In the genomic region with DNA sequence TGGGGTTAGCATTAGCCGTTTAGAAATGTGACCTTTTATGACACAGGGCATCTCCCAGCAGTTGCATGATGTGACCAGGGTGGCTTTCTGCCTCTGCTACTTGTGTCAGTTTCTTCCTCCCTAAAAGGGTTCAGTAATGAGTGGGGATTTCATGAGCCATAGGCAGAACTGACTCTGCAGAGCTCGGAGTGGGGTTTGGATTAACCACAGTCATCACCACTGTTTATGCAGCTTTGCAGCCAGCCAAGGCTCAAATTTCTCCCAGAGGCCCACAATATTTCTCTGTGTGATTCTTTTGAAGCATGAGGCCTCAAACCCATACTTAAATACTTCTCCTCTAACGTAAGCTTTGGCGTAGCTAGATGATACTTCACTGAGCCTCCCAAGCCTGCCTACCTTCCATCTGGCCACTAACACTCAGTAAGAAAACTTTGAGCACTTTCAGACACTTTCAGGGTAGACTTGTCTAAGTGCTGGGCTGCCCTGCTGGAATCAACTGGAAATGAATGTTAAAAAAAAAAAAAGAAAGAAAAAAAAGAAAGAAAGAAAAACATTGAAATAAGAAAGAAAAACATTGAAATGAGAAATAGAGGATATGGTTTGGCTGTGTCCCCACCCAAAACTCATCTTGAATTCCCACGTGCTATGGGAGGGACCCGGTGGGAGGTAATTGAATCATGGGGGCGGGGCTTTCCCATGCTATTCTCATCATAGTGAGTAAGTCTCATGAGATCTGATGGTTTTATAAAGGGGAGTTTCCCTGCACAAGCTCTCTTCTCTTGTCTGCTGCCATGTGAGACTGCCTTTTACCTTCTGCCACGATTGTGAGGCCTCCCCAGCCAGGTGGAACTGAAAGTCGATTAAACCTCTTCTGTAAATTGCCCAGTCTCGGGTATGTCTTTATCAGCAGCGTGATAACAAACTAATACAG, we compare ENCODE assay signal across 11 cellular contexts. TPM values are rescaled to one million over a fixed set of nuclear protein-coding genes. Genes with fewer than 3 reads are reported as not detected.
A peak's percentile ranks its signal among the peaks of the same experiment; 100 is the strongest.
DNase-seq lines count a peak whose midpoint lies in the region; ATAC-seq and TF ChIP-seq lines count a peak whose summit lies in the region.
"Had no signal": no experiment of that assay in that cellular context is flagged by ENCODE, and none has a peak within 500 bp of the region (broad histone marks: within the 10 kb centered on the region; RNA-seq: fewer than 3 reads in every experiment).

No MANE protein-coding gene starts in this region.

- H3K4me1 Mint-ChIP-seq in HFFc6 (ENCODE audit: low read depth), result peaks cover 46% of the 10 kb centered on the region

- H3K36me3 Mint-ChIP-seq in HFFc6 (ENCODE audit: low read depth), result peaks cover 32% of the 10 kb centered on the region

- no peaks in the 10 kb centered on the region for H3K79me2 ChIP-seq in ACC112 (ENCODE audit: control insufficient read depth, insufficient read depth, low read length, unreplicated experiment)

- peak overlapping the region; percentile 85 for H3K27ac ChIP-seq in ACC112 (ENCODE audit: low read depth, low read length)
- no peak overlapping the region for H3K27ac ChIP-seq in neuronal stem cell (replicated peaks; ENCODE audit: low read length)
- peak overlapping the region in 12 of 59 donors; percentile 12 to 59 (median 32) for H3K27ac ChIP-seq in dorsolateral prefrontal cortex

- H3K4me1 ChIP-seq in ACC112 (ENCODE audit: control insufficient read depth, insufficient read depth, low read length, unreplicated experiment) (peaks cover 33% of the 10 kb centered on the region), neuronal stem cell (ENCODE audit: control insufficient read depth in 2 of 2, insufficient read depth in 1 of 2, low read depth in 1 of 2, low read length in 2 of 2) (peaks cover 0 to 1% of the 10 kb centered on the region in 2 donors)

- no peak overlapping the region for H2AK5ac ChIP-seq in neuronal stem cell (ENCODE audit: low read depth, low read length)

- peak overlapping the region; percentile 57 for H2BK15ac ChIP-seq in neuronal stem cell (ENCODE audit: low read length)

- H3K27me3 Mint-ChIP-seq in HFFc6 (ENCODE audit: insufficient read depth), result peaks cover 5% of the 10 kb centered on the region; the same call in 1 of the 2 replicates

- H3K79me1 ChIP-seq in neuronal stem cell (ENCODE audit: low read depth, low read length), result no peaks in the 10 kb centered on the region

- H4K8ac ChIP-seq in neuronal stem cell (ENCODE audit: low read depth, low read length), result no peak overlapping the region

- H3K9me3 ChIP-seq in neuronal stem cell (replicated peaks in 1 of 2; ENCODE audit: control insufficient read depth in 2 of 2, insufficient read depth in 1 of 2, low read depth in 1 of 2, low read length in 2 of 2), result peaks cover 0 to 11% of the 10 kb centered on the region in 2 donors

- WGBS in neuronal stem cell (ENCODE audit: extremely low coverage in 2 of 2, insufficient read length in 2 of 2, insufficient replicate concordance in 1 of 2), 2 donors, result no CpG with 5 or more reads among the region's 11 CpGs

- H3K36me3 ChIP-seq in ACC112 (ENCODE audit: insufficient read depth, low read length) (no peaks in the 10 kb centered on the region), neuronal stem cell (replicated peaks in 1 of 2; ENCODE audit: control insufficient read depth in 2 of 2, insufficient read depth in 2 of 2, low read length in 2 of 2) (no peaks in the 10 kb centered on the region)

- H3K4me3 ChIP-seq in ACC112 (ENCODE audit: low read depth, low read length), result no peak overlapping the region
- H3K4me3 ChIP-seq in neuronal stem cell (ENCODE audit: low read length in 2 of 2), result no peak overlapping the region
- H3K4me3 ChIP-seq in dorsolateral prefrontal cortex, result no peak overlapping the region

- H3K9ac ChIP-seq in neuronal stem cell (ENCODE audit: low read depth, low read length, poor library complexity), result no peak overlapping the region

- no peak overlapping the region for H3K4ac ChIP-seq in neuronal stem cell (ENCODE audit: low read length)

- H3K4me2 ChIP-seq in neuronal stem cell (ENCODE audit: insufficient read depth, low read length, poor library complexity, severe bottlenecking), result no peak overlapping the region

- no peak overlapping the region for H3K18ac ChIP-seq in neuronal stem cell (ENCODE audit: low read length)

- no peak overlapping the region for H3K4me3 Mint-ChIP-seq in HFFc6
- H3K4me3 Mint-ChIP-seq: activated T-cell treated with anti-CD3 and anti-CD28 coated beads, Interleukin-2, amount 50 U/mL, for 24 hours had no signal

- no peak overlapping the region for H2AFZ ChIP-seq in ACC112 (ENCODE audit: low read length, unreplicated experiment)
- H2AFZ ChIP-seq in neuronal stem cell (ENCODE audit: low read length), result peak overlapping the region; percentile 40

- no peak overlapping the region for H3K14ac ChIP-seq in neuronal stem cell (ENCODE audit: low read length)

- H4K91ac ChIP-seq in neuronal stem cell (ENCODE audit: low read depth, low read length, poor library complexity), result no peak overlapping the region

- no peak overlapping the region for H2BK5ac ChIP-seq in neuronal stem cell (ENCODE audit: low read length)

- intact Hi-C loops in dorsolateral prefrontal cortex (cut with DNase I), result no loop called here

- H2BK12ac ChIP-seq in neuronal stem cell (ENCODE audit: low read length), result no peak overlapping the region

- ATAC-seq in HG03097 (IDR thresholded peaks at IDR 0.05; ENCODE audit: low FRiP score, unreplicated experiment), result no peak

- H2BK120ac ChIP-seq in neuronal stem cell (ENCODE audit: low read depth, low read length), result no peak overlapping the region

- DNase-seq in HFFc6 (peak; percentile 29), dedifferentiated amniotic fluid mesenchymal stem cell (ENCODE audit: extremely low spot score) (peak; percentile 96), neuronal stem cell (ENCODE audit: low spot score) (no peak), GF-D8 (lab: John Stamatoyannopoulos, UW) (no peak), MV-4-11 (lab: John Stamatoyannopoulos, UW) (no peak), dorsolateral prefrontal cortex (no peak)
- DNase-seq: activated T-cell treated with anti-CD3 and anti-CD28 coated beads, Interleukin-2, amount 50 U/mL, for 24 hours; mesendoderm; NCI-H2171 treated with DMSO at 0.1 percent for 48 hours had no signal

- TF ChIP-seq CTCF in HFFc6 (IDR thresholded peaks at IDR 0.05) (peak; percentile 23; the same call in 1 of the 2 replicates), dorsolateral prefrontal cortex (IDR thresholded peaks at IDR 0.05 in 54 of 56, conservative IDR thresholded peaks at IDR 0.05 in 2 of 56; ENCODE audit: low read depth in 1 of 56, partially characterized antibody in 56 of 56) (no peak)

- peak overlapping the region; percentile 65 for H3K27ac Mint-ChIP-seq in HFFc6
- H3K27ac Mint-ChIP-seq: activated T-cell treated with anti-CD3 and anti-CD28 coated beads, Interleukin-2, amount 50 U/mL, for 24 hours had no signal

- H3K27me3 ChIP-seq in ACC112 (ENCODE audit: insufficient read depth, low read length), result no peaks in the 10 kb centered on the region
- H3K27me3 ChIP-seq in neuronal stem cell (ENCODE audit: control insufficient read depth in 3 of 3, insufficient read depth in 3 of 3, low read depth in 1 of 3, low read length in 3 of 3), result peaks cover 0 to 6% (median 0%) of the 10 kb centered on the region in 3 experiments
- H3K27me3 ChIP-seq in dorsolateral prefrontal cortex, result no peaks in the 10 kb centered on the region

- H3K9me3 Mint-ChIP-seq in HFFc6, result peaks cover 42% of the 10 kb centered on the region

- H3K23ac ChIP-seq in neuronal stem cell (ENCODE audit: low read depth, low read length, poor library complexity), result no peak overlapping the region

RNA-seq across cellular contexts. Expression of gene LAPTM4A, which starts 11.5 kb away (rescaled TPM):
- total RNA-seq in HFFc6 (2021; fragmentation: NEBNext Ultra II Directional; extraction: Animal tissue kit (Norgen Biotek cat#: 25700)), result 100 to 1,000 TPM; 218 to 254 (median 240) TPM
- 262 TPM for polyA plus RNA-seq in neuronal stem cell (2013, experiment 1 of 2)
- polyA plus RNA-seq in neuronal stem cell (2013, experiment 2 of 2), result 267 TPM
- 100 to 1,000 TPM in 2 of 120 experiments, 10 to 100 TPM in 118; 41.8 to 105 (median 65.3) TPM for total RNA-seq in dorsolateral prefrontal cortex

RNA-seq across cellular contexts. Expression of gene MATN3, which starts 50.4 kb away (rescaled TPM):
- 1 to 10 TPM in 5 of 6 experiments, under 1 TPM in 1; 0.69 to 1.5 (median 1.2) TPM for total RNA-seq in HFFc6 (2021; fragmentation: NEBNext Ultra II Directional; extraction: Animal tissue kit (Norgen Biotek cat#: 25700))
- 1.2 TPM for polyA plus RNA-seq in neuronal stem cell (2013, experiment 1 of 2)
- polyA plus RNA-seq in neuronal stem cell (2013, experiment 2 of 2), result 1.3 TPM
- 1 to 10 TPM in 115 of 120 experiments, under 1 TPM in 5; 0.34 to 9.2 (median 2.8) TPM for total RNA-seq in dorsolateral prefrontal cortex

Comparison
In these comparisons a context has a peak if more than half of its experiments do, and no peak if none do; other contexts are left out.
1. DNase-seq: peak in HFFc6 (single experiment) and dedifferentiated amniotic fluid mesenchymal stem cell (single experiment); none in neuronal stem cell (single experiment), GF-D8 (single experiment), MV-4-11 (single experiment) and dorsolateral prefrontal cortex (0 of 10).